14 cellular contexts compared by ENCODE assay signal in genomic region chr3:58029842-58030584, GRCh38. TPM values are rescaled to one million over a fixed set of nuclear protein-coding genes. Genes with fewer than 3 reads are reported as not detected.
A peak's percentile ranks its signal among the peaks of the same experiment; 100 is the strongest.
DNase-seq lines count a peak whose midpoint lies in the region; ATAC-seq and TF ChIP-seq lines count a peak whose summit lies in the region.
"Had no signal": no experiment of that assay in that cellular context is flagged by ENCODE, and none has a peak within 500 bp of the region (broad histone marks: within the 10 kb centered on the region; RNA-seq: fewer than 3 reads in every experiment).

No MANE protein-coding gene starts in this region.

- H2BK20ac ChIP-seq in IMR-90 (ENCODE audit: low read depth, low read length) = no peak overlapping the region

- H3K4ac ChIP-seq in IMR-90 (ENCODE audit: low read depth, low read length) (no peak overlapping the region), mesendoderm (ENCODE audit: low read depth, low read length) (no peak overlapping the region)

- peak overlapping the region; percentile 1; the same call in 1 of the 2 replicates for H3K14ac ChIP-seq in IMR-90 (replicated peaks; ENCODE audit: low read depth, low read length)

- H3K27me3 Mint-ChIP-seq in CD4-positive, CD25-positive, alpha-beta regulatory T cell = no peaks in the 10 kb centered on the region
- H3K27me3 Mint-ChIP-seq in WTC11 (ENCODE audit: low read depth) = no peaks in the 10 kb centered on the region
- H3K27me3 Mint-ChIP-seq in activated CD4-positive, alpha-beta T cell treated with anti-CD3 and anti-CD28 coated beads, Interleukin-2, amount 10 ng/mL, durations not matched to agents 24 days and 14 days = no peaks in the 10 kb centered on the region
- H3K27me3 Mint-ChIP-seq: activated CD8-positive, alpha-beta T cell treated with anti-CD3 and anti-CD28 coated beads for 36 hours had no signal

- POLR2A ChIA-PET in IMR-90 (lab: Charles Lee; ENCODE audit: unreplicated experiment) (no interaction called here), WTC11 (lab: Charles Lee) (interaction anchor here (1.0 kb wide), 1 partner anchor 9 kb away, joined by 3 read pairs; no protein-coding TSS in a partner anchor)

- H3K79me1 ChIP-seq in IMR-90 (ENCODE audit: low read depth in 1 of 2, low read length in 2 of 2) (peaks cover 28 to 81% of the 10 kb centered on the region in 2 experiments), mesendoderm (ENCODE audit: low read length) (peaks cover 23% of the 10 kb centered on the region)

- CTCF ChIA-PET in IMR-90 (lab: Yijun Ruan, JAX) = no interaction called here
- CTCF ChIA-PET in WTC11 (lab: Charles Lee) = interaction anchor here (0.7 to 2.6 kb wide), 4 partner anchors 9 to 276 kb away, joined by 3 to 7 read pairs (median 6); partner anchors contain the start of genes HTD2 and RPP14

- peaks cover 16 to 51% (median 31%) of the 10 kb centered on the region in 4 donors for H3K4me1 Mint-ChIP-seq in CD4-positive, CD25-positive, alpha-beta regulatory T cell
- H3K4me1 Mint-ChIP-seq in WTC11 = peaks cover 67% of the 10 kb centered on the region
- peaks cover 43% of the 10 kb centered on the region for H3K4me1 Mint-ChIP-seq in activated CD4-positive, alpha-beta T cell treated with anti-CD3 and anti-CD28 coated beads, Interleukin-2, amount 10 ng/mL, durations not matched to agents 24 days and 14 days

- peaks cover 62% of the 10 kb centered on the region for H3K79me2 ChIP-seq in mesendoderm (ENCODE audit: control insufficient read depth, insufficient read depth, low read length)

- H3K23ac ChIP-seq in IMR-90 (ENCODE audit: low read depth, low read length) (no peak overlapping the region), mesendoderm (ENCODE audit: low read length) (no peak overlapping the region)

- H3K4me2 ChIP-seq in IMR-90 (ENCODE audit: low read depth, low read length) (no peak overlapping the region), mesendoderm (ENCODE audit: low read length) (no peak overlapping the region)
- H3K4me2 ChIP-seq: BLaER1 had no signal

- H3K9ac ChIP-seq in IMR-90 (ENCODE audit: low read depth, low read length) (no peak overlapping the region), mesendoderm (ENCODE audit: low read length) (no peak overlapping the region)
- H3K9ac ChIP-seq: BLaER1 had no signal

- TF ChIP-seq CTCF in IMR-90 (conservative IDR thresholded peaks at IDR 0.05; ENCODE audit: low read depth, low read length) (no peak), WTC11 (IDR thresholded peaks at IDR 0.05) (no peak)

- peaks cover 28% of the 10 kb centered on the region for H3K9me1 ChIP-seq in IMR-90 (ENCODE audit: insufficient read depth, low read length)

- no peak for ATAC-seq in CD4-positive, CD25-positive, alpha-beta regulatory T cell (ENCODE audit: low read depth in 2 of 2)
- ATAC-seq in IMR-90 (ENCODE audit: low read depth) = no peak
- ATAC-seq in WTC11 = peak; percentile 36
- ATAC-seq in right cardiac atrium = no peak
- ATAC-seq: activated CD8-positive, alpha-beta T cell treated with anti-CD3 and anti-CD28 coated beads for 36 hours; activated T-cell treated with anti-CD3 and anti-CD28 coated beads, Interleukin-2, amount 50 U/mL, for 72 hours had no signal

- H3K18ac ChIP-seq in IMR-90 (ENCODE audit: low read depth, low read length) = peak overlapping the region; percentile 5; the same call in 1 of the 2 replicates
- H3K18ac ChIP-seq in mesendoderm (ENCODE audit: low read length) = no peak overlapping the region

- no peaks in the 10 kb centered on the region for H3K36me3 ChIP-seq in CD4-positive, CD25-positive, alpha-beta regulatory T cell (ENCODE audit: control insufficient read depth, insufficient read depth, low read length)
- H3K36me3 ChIP-seq in IMR-90 (ENCODE audit: control insufficient read depth, insufficient read depth, low read length) (peaks cover 2% of the 10 kb centered on the region), mesendoderm (ENCODE audit: control insufficient read depth, insufficient read depth, low read length) (no peaks in the 10 kb centered on the region)
- H3K36me3 ChIP-seq: BLaER1, suprapubic skin had no signal

- H2AK5ac ChIP-seq in IMR-90 (ENCODE audit: low read depth, low read length) (no peak overlapping the region), mesendoderm (ENCODE audit: low read length) (no peak overlapping the region)

- peaks cover 8% of the 10 kb centered on the region for H3K36me3 Mint-ChIP-seq in CD4-positive, CD25-positive, alpha-beta regulatory T cell
- H3K36me3 Mint-ChIP-seq in WTC11 = no peaks in the 10 kb centered on the region
- H3K36me3 Mint-ChIP-seq in activated CD4-positive, alpha-beta T cell treated with anti-CD3 and anti-CD28 coated beads, Interleukin-2, amount 10 ng/mL, durations not matched to agents 24 days and 14 days (ENCODE audit: low read depth) = peaks cover 2% of the 10 kb centered on the region

- peaks cover 85% of the 10 kb centered on the region for H4K20me1 ChIP-seq in IMR-90 (ENCODE audit: insufficient read depth, low read length)

- H2BK15ac ChIP-seq in IMR-90 (ENCODE audit: low read depth, low read length) (no peak overlapping the region), mesendoderm (replicated peaks; ENCODE audit: low read depth) (no peak overlapping the region)

- no peak for TF ChIP-seq RAD21 in IMR-90 (IDR thresholded peaks at IDR 0.05; ENCODE audit: low read length)

- H4K91ac ChIP-seq in IMR-90 (ENCODE audit: insufficient read depth, low read depth, low read length) = no peak overlapping the region

- no peak for DNase-seq in CD4-positive, CD25-positive, alpha-beta regulatory T cell
- DNase-seq in IMR-90 (no peak), WTC11 (ENCODE audit: low spot score) (no peak), mesendoderm (peak; percentile 82), right cardiac atrium (no peak)
- DNase-seq in stimulated activated CD4-positive, alpha-beta T cell treated with anti-CD3 and anti-CD28 coated beads, Interleukin-4, amount 100 ng/mL, for 24 hours = no peak
- no peak for DNase-seq in activated CD4-positive, alpha-beta T cell treated with anti-CD3 and anti-CD28 coated beads, Interleukin-2, amount 10 ng/mL, durations not matched to agents 24 days and 14 days
- DNase-seq: activated CD8-positive, alpha-beta T cell treated with anti-CD3 and anti-CD28 coated beads for 36 hours; activated T-cell treated with anti-CD3 and anti-CD28 coated beads, Interleukin-2, amount 50 U/mL, for 72 hours; NCI-H226; retina; stimulated activated CD4-positive, alpha-beta T cell treated with anti-CD3 and anti-CD28 coated beads, Interleukin-1b, Interleukin-23, amount 100 ng/mL, for 48 hours had no signal

- peaks cover 5% of the 10 kb centered on the region for H3K4me1 ChIP-seq in CD4-positive, CD25-positive, alpha-beta regulatory T cell (ENCODE audit: control insufficient read depth, insufficient read depth, low read length, poor library complexity, severe bottlenecking)
- H3K4me1 ChIP-seq in IMR-90 (ENCODE audit: control insufficient read depth, insufficient read depth, low read length) (peaks cover 24% of the 10 kb centered on the region), mesendoderm (ENCODE audit: control insufficient read depth, low read depth, low read length) (peaks cover 29% of the 10 kb centered on the region), right cardiac atrium (ENCODE audit: control insufficient read depth, insufficient read depth, low read length) (peaks cover 7% of the 10 kb centered on the region)

- no peaks in the 10 kb centered on the region for H3K9me3 ChIP-seq in CD4-positive, CD25-positive, alpha-beta regulatory T cell (ENCODE audit: control insufficient read depth in 2 of 2, low read length in 2 of 2)
- H3K9me3 ChIP-seq in IMR-90 (ENCODE audit: control insufficient read depth, insufficient read depth, low read length) (no peaks in the 10 kb centered on the region), right cardiac atrium (ENCODE audit: control insufficient read depth, low read length) (no peaks in the 10 kb centered on the region)
- H3K9me3 ChIP-seq: BLaER1, suprapubic skin had no signal

- H3K56ac ChIP-seq in IMR-90 (ENCODE audit: extremely low read depth, insufficient read depth, low read length) (no peak overlapping the region), mesendoderm (ENCODE audit: low read length) (no peak overlapping the region)

- no peak overlapping the region for H3K4me3 ChIP-seq in CD4-positive, CD25-positive, alpha-beta regulatory T cell (ENCODE audit: low read depth, low read length)
- no peak overlapping the region for H3K4me3 ChIP-seq in IMR-90 (ENCODE audit: insufficient read depth, low read depth, low read length)
- no peak overlapping the region for H3K4me3 ChIP-seq in mesendoderm (ENCODE audit: low read length)
- H3K4me3 ChIP-seq in right cardiac atrium (ENCODE audit: low read length) = no peak overlapping the region
- H3K4me3 ChIP-seq: BLaER1, suprapubic skin had no signal

- no TSS peak for BruUV-seq in IMR-90 (replicated peaks; lab: Mats Ljungman, UMichigan)

- H2BK120ac ChIP-seq in IMR-90 (ENCODE audit: low read depth, low read length) = no peak overlapping the region
- H2BK120ac ChIP-seq in mesendoderm (ENCODE audit: low read depth, low read length) = no peak overlapping the region

- WGBS in IMR-90 (ENCODE audit: extremely low coverage in 2 of 2, insufficient read length in 1 of 2), 2 experiments = 86% methylated on average over 2 of the region's 5 CpGs; no CpG with 5 or more reads in 1 of the 2 experiments
- WGBS in mesendoderm (ENCODE audit: extremely low coverage, insufficient coverage, low lambda C conversion rate) = no CpG with 5 or more reads among the region's 5 CpGs
- 93% methylated on average over 5 of the region's 5 CpGs for WGBS in right cardiac atrium

- intact Hi-C loops in IMR-90 (cut with micrococcal nuclease) = no loop called here
- intact Hi-C loops in right cardiac atrium (cut with DNase I) = no loop called here
- intact Hi-C loops in activated CD4-positive, alpha-beta T cell treated with anti-CD3 and anti-CD28 coated beads, Interleukin-2, amount 10 ng/mL, durations not matched to agents 24 days and 14 days (cut with micrococcal nuclease) = no loop called here

- H3K4me3 Mint-ChIP-seq in CD4-positive, CD25-positive, alpha-beta regulatory T cell = no peak overlapping the region
- H3K4me3 Mint-ChIP-seq in WTC11 = no peak overlapping the region
- no peak overlapping the region for H3K4me3 Mint-ChIP-seq in activated CD4-positive, alpha-beta T cell treated with anti-CD3 and anti-CD28 coated beads, Interleukin-2, amount 10 ng/mL, durations not matched to agents 24 days and 14 days
- H3K4me3 Mint-ChIP-seq: activated CD8-positive, alpha-beta T cell treated with anti-CD3 and anti-CD28 coated beads for 36 hours; activated T-cell treated with anti-CD3 and anti-CD28 coated beads, Interleukin-2, amount 50 U/mL, for 72 hours had no signal

- TF ChIP-seq POLR2A in IMR-90 (IDR thresholded peaks at IDR 0.05; ENCODE audit: low read depth, low read length) = no peak

- in situ Hi-C loops in IMR-90 (cut with MboI; ENCODE audit: low sequenced_read_pairs) = no loop called here

- H3K27ac ChIP-seq in CD4-positive, CD25-positive, alpha-beta regulatory T cell (ENCODE audit: insufficient read depth, low read length, poor library complexity, severe bottlenecking) = no peak overlapping the region
- H3K27ac ChIP-seq in IMR-90 (ENCODE audit: insufficient read depth, low read length) = no peak overlapping the region
- H3K27ac ChIP-seq in mesendoderm (ENCODE audit: low read depth, low read length) = no peak overlapping the region
- no peak overlapping the region for H3K27ac ChIP-seq in right cardiac atrium (ENCODE audit: low read length)
- H3K27ac ChIP-seq: BLaER1, suprapubic skin had no signal

- peak overlapping the region in 2 of 3 donors; percentile 29 to 49 for H3K27ac Mint-ChIP-seq in CD4-positive, CD25-positive, alpha-beta regulatory T cell
- peak overlapping the region; percentile 73 for H3K27ac Mint-ChIP-seq in WTC11
- no peak overlapping the region for H3K27ac Mint-ChIP-seq in activated CD4-positive, alpha-beta T cell treated with anti-CD3 and anti-CD28 coated beads, Interleukin-2, amount 10 ng/mL, durations not matched to agents 24 days and 14 days
- H3K27ac Mint-ChIP-seq: activated CD8-positive, alpha-beta T cell treated with anti-CD3 and anti-CD28 coated beads for 36 hours; activated T-cell treated with anti-CD3 and anti-CD28 coated beads, Interleukin-2, amount 50 U/mL, for 72 hours had no signal

- no peak overlapping the region for H2AK9ac ChIP-seq in IMR-90 (replicated peaks; ENCODE audit: low read depth, low read length, poor library complexity)

- dilution Hi-C loops in IMR-90 (cut with HindIII; ENCODE audit: low sequenced_read_pairs, unreplicated experiment) = no loop called here

- H4K8ac ChIP-seq in IMR-90 (ENCODE audit: low read depth in 2 of 2, low read length in 2 of 2) = no peak overlapping the region
- H4K8ac ChIP-seq in mesendoderm (ENCODE audit: low read depth, low read length) = no peak overlapping the region

- H2AFZ ChIP-seq in IMR-90 (replicated peaks; ENCODE audit: low read length, poor library complexity) = no peak overlapping the region

- H3K27me3 ChIP-seq in CD4-positive, CD25-positive, alpha-beta regulatory T cell (ENCODE audit: control insufficient read depth, insufficient read depth, low read length) = no peaks in the 10 kb centered on the region
- H3K27me3 ChIP-seq in IMR-90 (ENCODE audit: control insufficient read depth, insufficient read depth, low read length) = no peaks in the 10 kb centered on the region
- H3K27me3 ChIP-seq in mesendoderm (ENCODE audit: insufficient read depth, low read length, poor library complexity) = no peaks in the 10 kb centered on the region
- H3K27me3 ChIP-seq in right cardiac atrium (ENCODE audit: control insufficient read depth, insufficient read depth) = no peaks in the 10 kb centered on the region
- H3K27me3 ChIP-seq: BLaER1, suprapubic skin had no signal

- H4K5ac ChIP-seq in IMR-90 (ENCODE audit: low read depth, low read length) (no peak overlapping the region), mesendoderm (ENCODE audit: low read length) (no peak overlapping the region)

- H2BK5ac ChIP-seq in IMR-90 (ENCODE audit: low read depth, low read length, poor library complexity, severe bottlenecking) = no peak overlapping the region
- no peak overlapping the region for H2BK5ac ChIP-seq in mesendoderm (ENCODE audit: low read length)

- H3K9me3 Mint-ChIP-seq in CD4-positive, CD25-positive, alpha-beta regulatory T cell = peaks cover 0 to 1% (median 0%) of the 10 kb centered on the region in 7 donors
- H3K9me3 Mint-ChIP-seq in WTC11 = no peaks in the 10 kb centered on the region
- H3K9me3 Mint-ChIP-seq in activated CD4-positive, alpha-beta T cell treated with anti-CD3 and anti-CD28 coated beads, Interleukin-2, amount 10 ng/mL, durations not matched to agents 24 days and 14 days = no peaks in the 10 kb centered on the region
- H3K9me3 Mint-ChIP-seq: activated CD8-positive, alpha-beta T cell treated with anti-CD3 and anti-CD28 coated beads for 36 hours; activated T-cell treated with anti-CD3 and anti-CD28 coated beads, Interleukin-2, amount 50 U/mL, for 72 hours had no signal

RNA-seq across cellular contexts. Expression of gene FLNB, which starts 21.8 kb away (rescaled TPM):
- 40.8 TPM for total RNA-seq in CD4-positive, CD25-positive, alpha-beta regulatory T cell
- polyA plus RNA-seq in CD4-positive, CD25-positive, alpha-beta regulatory T cell = 10 to 100 TPM in 2 of 4 donors, 1 to 10 TPM in 2; 8.9 to 14.9 (median 12.2) TPM
- total RNA-seq in IMR-90 (2012; rRNA removed) = 124 and 136 TPM in 2 replicates
- 78.0 and 81.4 TPM in 2 replicates for polyA plus RNA-seq in IMR-90 (2012; rRNA removed)
- 22.2 and 37.9 TPM in 2 replicates for polyA plus RNA-seq in IMR-90 (2012; cell fraction: cytosol; rRNA removed)
- polyA plus RNA-seq in IMR-90 (2012; cell fraction: nucleus; rRNA removed; ENCODE audit: low replicate concordance) = 338 and 411 TPM in 2 replicates
- 107 to 127 TPM (median 107 TPM) in 3 replicates for total RNA-seq in WTC11 (2021)
- polyA plus RNA-seq in mesendoderm (2013, experiment 1 of 2) = 26.8 TPM
- 26.5 TPM for polyA plus RNA-seq in mesendoderm (2013, experiment 2 of 2)
- 10 to 100 TPM; 22.9 to 44.9 (median 29.0) TPM for total RNA-seq in right cardiac atrium
- polyA plus RNA-seq in right cardiac atrium = 36.9 TPM
- 22.8 and 23.9 TPM in 2 replicates for total RNA-seq in activated CD4-positive, alpha-beta T cell treated with anti-CD3 and anti-CD28 coated beads, Interleukin-2, amount 10 ng/mL, durations not matched to agents 24 days and 14 days
